Comparison of ENCODE assay signal across 11 cellular contexts in genomic region chr17:80861360-80861861, GRCh38.
DNase-seq lines count a peak whose midpoint lies in the region; ATAC-seq and TF ChIP-seq lines count a peak whose summit lies in the region.
"Had no signal": no experiment of that assay in that cellular context is flagged by ENCODE, and none has a peak within 500 bp of the region (broad histone marks: within the 10 kb centered on the region; RNA-seq: fewer than 3 reads in every experiment).

No MANE protein-coding gene starts in this region.

- H3K9me3 Mint-ChIP-seq in T-helper 2 cell treated with Interferon-gamma antibody and Interleukin-4, amounts not matched to agents 5 μg/mL and 100 μg/mL, for 36 hours = peaks cover 16% of the 10 kb centered on the region
- H3K9me3 Mint-ChIP-seq in activated T-helper 1 cell treated with anti-CD3 and anti-CD28 coated beads, Interleukin-12 subunit alpha, Interleukin-12 subunit beta, Interleukin-2, Interleukin-4 antibody, amounts not matched to agents 30 ng/mL and 10 ng/mL and 1 ng/mL, durations not matched to agents 14 hours and 24 hours and 36 hours = peaks cover 15% of the 10 kb centered on the region

- peaks cover 81% of the 10 kb centered on the region for H3K36me3 Mint-ChIP-seq in T-helper 2 cell treated with Interferon-gamma antibody and Interleukin-4, amounts not matched to agents 5 μg/mL and 100 μg/mL, for 36 hours (ENCODE audit: low read depth)
- H3K36me3 Mint-ChIP-seq in activated T-helper 1 cell treated with anti-CD3 and anti-CD28 coated beads, Interleukin-12 subunit alpha, Interleukin-12 subunit beta, Interleukin-2, Interleukin-4 antibody, amounts not matched to agents 30 ng/mL and 10 ng/mL and 1 ng/mL, durations not matched to agents 14 hours and 24 hours and 36 hours (ENCODE audit: low read depth) = peaks cover 63% of the 10 kb centered on the region

- no peaks in the 10 kb centered on the region for H4K20me1 ChIP-seq in Loucy (ENCODE audit: insufficient read depth, low read length, poor library complexity, severe bottlenecking)

- DNase-seq in T-helper 2 cell treated with Interferon-gamma antibody and Interleukin-4, amounts not matched to agents 5 μg/mL and 100 μg/mL, for 36 hours (ENCODE audit: low spot score) = no peak
- no peak for DNase-seq in T-helper 2 cell
- DNase-seq in activated T-helper 1 cell treated with anti-CD3 and anti-CD28 coated beads, Interleukin-12 subunit alpha, Interleukin-12 subunit beta, Interleukin-2, Interleukin-4 antibody, amounts not matched to agents 30 ng/mL and 10 ng/mL and 1 ng/mL, durations not matched to agents 14 hours and 24 hours and 36 hours (ENCODE audit: low spot score) = no peak
- peak; percentile 42 for DNase-seq in posterior vena cava (ENCODE audit: low spot score)
- DNase-seq in left ventricle myocardium superior = no peak
- no peak for DNase-seq in NCI-H774 (lab: John Stamatoyannopoulos, UW)
- no peak for DNase-seq in NCI-H524 treated with DMSO at 0.1 percent for 48 hours (lab: John Stamatoyannopoulos, UW)
- DNase-seq: ACHN, occipital lobe had no signal

- peak overlapping the region; percentile 23 for H3K4me2 ChIP-seq in Loucy (ENCODE audit: low read depth, low read length, poor library complexity, severe bottlenecking)
- H3K4me2 ChIP-seq: hepatocyte had no signal

- peaks cover 61% of the 10 kb centered on the region for H3K4me1 Mint-ChIP-seq in T-helper 2 cell treated with Interferon-gamma antibody and Interleukin-4, amounts not matched to agents 5 μg/mL and 100 μg/mL, for 36 hours (ENCODE audit: low read depth)
- H3K4me1 Mint-ChIP-seq in activated T-helper 1 cell treated with anti-CD3 and anti-CD28 coated beads, Interleukin-12 subunit alpha, Interleukin-12 subunit beta, Interleukin-2, Interleukin-4 antibody, amounts not matched to agents 30 ng/mL and 10 ng/mL and 1 ng/mL, durations not matched to agents 14 hours and 24 hours and 36 hours (ENCODE audit: low read depth) = peaks cover 88% of the 10 kb centered on the region

- no peak overlapping the region for H2AFZ ChIP-seq in Loucy (ENCODE audit: low read length)
- H2AFZ ChIP-seq: hepatocyte had no signal

- no peaks in the 10 kb centered on the region for H3F3A ChIP-seq in Loucy (ENCODE audit: low read depth)

- peak overlapping the region; percentile 98 for H3K27ac Mint-ChIP-seq in T-helper 2 cell treated with Interferon-gamma antibody and Interleukin-4, amounts not matched to agents 5 μg/mL and 100 μg/mL, for 36 hours
- H3K27ac Mint-ChIP-seq in activated T-helper 1 cell treated with anti-CD3 and anti-CD28 coated beads, Interleukin-12 subunit alpha, Interleukin-12 subunit beta, Interleukin-2, Interleukin-4 antibody, amounts not matched to agents 30 ng/mL and 10 ng/mL and 1 ng/mL, durations not matched to agents 14 hours and 24 hours and 36 hours = peak overlapping the region; percentile 92

- H3K9ac ChIP-seq in Loucy (ENCODE audit: low read depth, low read length, poor library complexity, severe bottlenecking) = peak overlapping the region; percentile 48

- no peak for TF ChIP-seq CTCF in Loucy (conservative IDR thresholded peaks at IDR 0.05; ENCODE audit: low read length)

- no peaks in the 10 kb centered on the region for H3K9me2 ChIP-seq in Loucy (replicated peaks; ENCODE audit: low read depth, low read length)

- no peaks in the 10 kb centered on the region for H3K27me3 ChIP-seq in Loucy (ENCODE audit: insufficient read depth, low read length, poor library complexity, severe bottlenecking)
- H3K27me3 ChIP-seq: hepatocyte had no signal

- no peaks in the 10 kb centered on the region for H3K27me3 Mint-ChIP-seq in T-helper 2 cell treated with Interferon-gamma antibody and Interleukin-4, amounts not matched to agents 5 μg/mL and 100 μg/mL, for 36 hours (ENCODE audit: low read depth)
- H3K27me3 Mint-ChIP-seq in activated T-helper 1 cell treated with anti-CD3 and anti-CD28 coated beads, Interleukin-12 subunit alpha, Interleukin-12 subunit beta, Interleukin-2, Interleukin-4 antibody, amounts not matched to agents 30 ng/mL and 10 ng/mL and 1 ng/mL, durations not matched to agents 14 hours and 24 hours and 36 hours (ENCODE audit: insufficient read depth) = no peaks in the 10 kb centered on the region

- no peak overlapping the region for H3K4me3 ChIP-seq in Loucy (ENCODE audit: low read length, poor library complexity, severe bottlenecking)
- H3K4me3 ChIP-seq: hepatocyte had no signal

- peaks cover 25% of the 10 kb centered on the region for H3K4me1 ChIP-seq in Loucy (ENCODE audit: insufficient read depth, low read length, poor library complexity, severe bottlenecking)

- H3K79me2 ChIP-seq in Loucy (ENCODE audit: insufficient read depth, low read length) = no peaks in the 10 kb centered on the region
- H3K79me2 ChIP-seq: hepatocyte had no signal

- H3K9me3 ChIP-seq in Loucy (ENCODE audit: insufficient read depth, low read depth, low read length) = no peaks in the 10 kb centered on the region

- H3K4me3 Mint-ChIP-seq in T-helper 2 cell treated with Interferon-gamma antibody and Interleukin-4, amounts not matched to agents 5 μg/mL and 100 μg/mL, for 36 hours = peak overlapping the region; percentile 72
- peak overlapping the region; percentile 65 for H3K4me3 Mint-ChIP-seq in activated T-helper 1 cell treated with anti-CD3 and anti-CD28 coated beads, Interleukin-12 subunit alpha, Interleukin-12 subunit beta, Interleukin-2, Interleukin-4 antibody, amounts not matched to agents 30 ng/mL and 10 ng/mL and 1 ng/mL, durations not matched to agents 14 hours and 24 hours and 36 hours

- ATAC-seq in left ventricle myocardium superior = no peak

- H3K36me3 ChIP-seq in Loucy (ENCODE audit: insufficient read depth, low read length) = no peaks in the 10 kb centered on the region; the same call in 1 of the 2 replicates

- intact Hi-C loops in activated T-helper 1 cell treated with anti-CD3 and anti-CD28 coated beads, Interleukin-12 subunit alpha, Interleukin-12 subunit beta, Interleukin-2, Interleukin-4 antibody, amounts not matched to agents 30 ng/mL and 10 ng/mL and 1 ng/mL, durations not matched to agents 14 hours and 24 hours and 36 hours (cut with micrococcal nuclease) = no loop called here
- intact Hi-C loops in posterior vena cava (cut with DNase I) = loop anchor here in 1 of 2 donors (5.0 kb wide), 1 partner anchor 101 kb away; no protein-coding TSS in a partner anchor
- intact Hi-C loops in left ventricle myocardium superior (cut with micrococcal nuclease) = no loop called here
